Comparison of ENCODE assay signal across 19 cellular contexts in genomic region chr19:34330116-34330515, GRCh38. TPM values are rescaled to one million over a fixed set of nuclear protein-coding genes. Genes with fewer than 3 reads are reported as not detected.
DNase-seq lines count a peak whose midpoint lies in the region; ATAC-seq and TF ChIP-seq lines count a peak whose summit lies in the region.
"Had no signal": no experiment of that assay in that cellular context is flagged by ENCODE, and none has a peak within 500 bp of the region (broad histone marks: within the 10 kb centered on the region; RNA-seq: fewer than 3 reads in every experiment).

No MANE protein-coding gene starts in this region.

- CTCF ChIA-PET in CD4-positive, alpha-beta T cell (lab: Charles Lee) = no interaction called here

- H3K9me3 ChIP-seq in CD4-positive, alpha-beta T cell (ENCODE audit: control insufficient read depth, low read length) = no peaks in the 10 kb centered on the region
- no peaks in the 10 kb centered on the region for H3K9me3 ChIP-seq in transverse colon
- H3K9me3 ChIP-seq: BE2C had no signal

- in situ Hi-C loops in transverse colon (cut with MboI; ENCODE audit: low pct_ligation_motif_present in 1 of 4, low pct_unique_long_range_greater_than_20kb in 1 of 4, low sequenced_read_pairs in 3 of 4) = loop anchor here in 2 of 4 donors (25.0 kb wide), 1 partner anchor 93 kb away; no protein-coding TSS in a partner anchor

- no peak overlapping the region for H3K27ac ChIP-seq in CD4-positive, alpha-beta T cell (ENCODE audit: low read depth, low read length)
- H3K27ac ChIP-seq in transverse colon = no peak overlapping the region
- H3K27ac ChIP-seq: C4-2B had no signal

- no peak for TF ChIP-seq POLR2A in transverse colon (IDR thresholded peaks at IDR 0.05)

- POLR2A ChIA-PET in CD4-positive, alpha-beta T cell (lab: Charles Lee) = no interaction called here

- peaks cover 84% of the 10 kb centered on the region for H3K36me3 Mint-ChIP-seq in CD4-positive, alpha-beta T cell (ENCODE audit: low read depth)
- peaks cover 94% of the 10 kb centered on the region for H3K36me3 Mint-ChIP-seq in activated T-helper 17 cell treated with anti-CD3 and anti-CD28 coated beads, Interleukin-2, amount 50 U/mL, for 72 hours (ENCODE audit: low read depth)
- H3K36me3 Mint-ChIP-seq in HFFc6 (ENCODE audit: low read depth) = peaks cover 40% of the 10 kb centered on the region

- TF ChIP-seq EP300 in transverse colon (IDR thresholded peaks at IDR 0.05; ENCODE audit: low read depth) = no peak

- no peak for TF ChIP-seq CTCF in CD4-positive, alpha-beta T cell (IDR thresholded peaks at IDR 0.05)
- TF ChIP-seq CTCF in HFFc6 (IDR thresholded peaks at IDR 0.05) (no peak), transverse colon (IDR thresholded peaks at IDR 0.05) (no peak)

- H3K4me3 Mint-ChIP-seq in CD4-positive, alpha-beta T cell = no peak overlapping the region
- H3K4me3 Mint-ChIP-seq in activated T-helper 17 cell treated with anti-CD3 and anti-CD28 coated beads, Interleukin-2, amount 50 U/mL, for 72 hours = no peak overlapping the region
- no peak overlapping the region for H3K4me3 Mint-ChIP-seq in HFFc6
- H3K4me3 Mint-ChIP-seq: CD8-positive, alpha-beta T cell; GM23338; IgD-negative memory B cell had no signal

- WGBS in transverse colon (ENCODE audit: low coverage in 1 of 2), 2 donors = 93 to 96% methylated on average over 4 of the region's 4 CpGs

- no peak overlapping the region for H3K4me3 ChIP-seq in transverse colon
- H3K4me3 ChIP-seq: GM23338 had no signal

- peak; percentile 58 for DNase-seq in activated effector memory CD4-positive, alpha-beta T cell treated with anti-CD3 and anti-CD28 coated beads, Interleukin-2, amount 50 U/mL, for 16 hours
- no peak for DNase-seq in activated effector memory CD4-positive, alpha-beta T cell treated with Interleukin-2 at 50 U/mL for 16 hours
- no peak for DNase-seq in CD4-positive, alpha-beta T cell
- DNase-seq in mesenteric fat pad (ENCODE audit: low spot score) (peak; percentile 14), SHP77 treated with DMSO at 0.1 percent for 48 hours (lab: John Stamatoyannopoulos, UW) (no peak), HFFc6 (no peak), transverse colon (no peak)
- DNase-seq: BE2C; CD8-positive, alpha-beta T cell; COR-L47; DMS153; DMS79 treated with DMSO at 0.1 percent for 48 hours; EL; GDM1; H7 had no signal

- H3K27ac Mint-ChIP-seq in CD4-positive, alpha-beta T cell = peak overlapping the region; percentile 37
- H3K27ac Mint-ChIP-seq in activated T-helper 17 cell treated with anti-CD3 and anti-CD28 coated beads, Interleukin-2, amount 50 U/mL, for 72 hours = peak overlapping the region; percentile 52
- H3K27ac Mint-ChIP-seq in HFFc6 = no peak overlapping the region
- H3K27ac Mint-ChIP-seq: CD8-positive, alpha-beta T cell; GM23338 had no signal

- no peaks in the 10 kb centered on the region for H3K4me1 ChIP-seq in transverse colon
- H3K4me1 ChIP-seq: BE2C had no signal

- H3K27me3 Mint-ChIP-seq in CD4-positive, alpha-beta T cell = no peaks in the 10 kb centered on the region
- H3K27me3 Mint-ChIP-seq in activated T-helper 17 cell treated with anti-CD3 and anti-CD28 coated beads, Interleukin-2, amount 50 U/mL, for 72 hours = no peaks in the 10 kb centered on the region
- no peaks in the 10 kb centered on the region; the same call in 1 of the 2 replicates for H3K27me3 Mint-ChIP-seq in HFFc6 (ENCODE audit: insufficient read depth)
- H3K27me3 Mint-ChIP-seq: IgD-negative memory B cell had no signal

- no peak for ATAC-seq in CD4-positive, alpha-beta T cell (ENCODE audit: poor library complexity)
- ATAC-seq in activated T-helper 17 cell treated with anti-CD3 and anti-CD28 coated beads, Interleukin-2, amount 50 U/mL, for 72 hours (replicated peaks) = no peak
- ATAC-seq: CD8-positive, alpha-beta T cell; GM23338 had no signal

- no peaks in the 10 kb centered on the region for H3K27me3 ChIP-seq in CD4-positive, alpha-beta T cell (ENCODE audit: control insufficient read depth, insufficient read depth, low read length)
- H3K27me3 ChIP-seq in transverse colon = no peaks in the 10 kb centered on the region
- H3K27me3 ChIP-seq: BE2C had no signal

- no peaks in the 10 kb centered on the region for H3K9me3 Mint-ChIP-seq in CD4-positive, alpha-beta T cell
- no peaks in the 10 kb centered on the region for H3K9me3 Mint-ChIP-seq in activated T-helper 17 cell treated with anti-CD3 and anti-CD28 coated beads, Interleukin-2, amount 50 U/mL, for 72 hours
- H3K9me3 Mint-ChIP-seq in HFFc6 = no peaks in the 10 kb centered on the region
- H3K9me3 Mint-ChIP-seq: CD8-positive, alpha-beta T cell; GM23338; IgD-negative memory B cell had no signal

- H3K36me3 ChIP-seq in transverse colon = peaks cover 0 to 47% (median 18%) of the 10 kb centered on the region in 4 donors

- intact Hi-C loops in CD4-positive, alpha-beta T cell (cut with DNase I, micrococcal nuclease) = loop anchor here in 1 of 2 experiments (5.0 kb wide), 1 partner anchor 98 kb away; no protein-coding TSS in a partner anchor
- intact Hi-C loops in transverse colon (cut with DNase I; ENCODE audit: low total_unique reads) = no loop called here

- H3K4me1 Mint-ChIP-seq in CD4-positive, alpha-beta T cell (ENCODE audit: low read depth) = peaks cover 17% of the 10 kb centered on the region
- H3K4me1 Mint-ChIP-seq in activated T-helper 17 cell treated with anti-CD3 and anti-CD28 coated beads, Interleukin-2, amount 50 U/mL, for 72 hours = no peaks in the 10 kb centered on the region
- H3K4me1 Mint-ChIP-seq in HFFc6 (ENCODE audit: low read depth) = peaks cover 51% of the 10 kb centered on the region
- H3K4me1 Mint-ChIP-seq: GM23338 had no signal

RNA-seq across cellular contexts. Expression of gene GPI, which starts 34.9 kb away (rescaled TPM):
- total RNA-seq in CD4-positive, alpha-beta T cell = 10 to 100 TPM; 85.0 to 86.0 TPM
- total RNA-seq in activated T-helper 17 cell treated with anti-CD3 and anti-CD28 coated beads, Interleukin-2, amount 50 U/mL, for 72 hours = 1,000 to 10,000 TPM in 1 of 2 donors, 100 to 1,000 TPM in 1; 862 to 1,104 TPM
- total RNA-seq in mesenteric fat pad (426 TPM), transverse colon (100 to 1,000 TPM; 112 to 531 (median 220) TPM)
- total RNA-seq in HFFc6 (2021; fragmentation: NEBNext Ultra II Directional; extraction: Animal tissue kit (Norgen Biotek cat#: 25700)) = 100 to 1,000 TPM; 171 to 254 (median 212) TPM

Comparison
In these comparisons a context has a peak if more than half of its experiments do, and no peak if none do; other contexts are left out.
1. DNase-seq: peak in activated effector memory CD4-positive, alpha-beta T cell treated with anti-CD3 and anti-CD28 coated beads, Interleukin-2, amount 50 U/mL, for 16 hours (single experiment) and mesenteric fat pad (single experiment); none in activated effector memory CD4-positive, alpha-beta T cell treated with Interleukin-2 at 50 U/mL for 16 hours (single experiment), CD4-positive, alpha-beta T cell (0 of 10), SHP77 treated with DMSO at 0.1 percent for 48 hours (single experiment), HFFc6 (single experiment) and transverse colon (single experiment).